22 cellular contexts compared by ENCODE assay signal in genomic region chr21:36423772-36424433, GRCh38. TPM values are rescaled to one million over a fixed set of nuclear protein-coding genes. Genes with fewer than 3 reads are reported as not detected.
DNase-seq lines count a peak whose midpoint lies in the region; ATAC-seq, FAIRE-seq and TF ChIP-seq lines count a peak whose summit lies in the region.
"Had no signal": no experiment of that assay in that cellular context is flagged by ENCODE, and none has a peak within 500 bp of the region (broad histone marks: within the 10 kb centered on the region; RNA-seq: fewer than 3 reads in every experiment).

No MANE protein-coding gene starts in this region.

- H3K36me3 Mint-ChIP-seq in activated CD4-positive, alpha-beta T cell treated with anti-CD3 and anti-CD28 coated beads, Interleukin-2, amount 10 ng/mL, durations not matched to agents 7 days and 5 days (ENCODE audit: low read depth) = peaks cover 7% of the 10 kb centered on the region
- H3K36me3 Mint-ChIP-seq in activated T-helper 17 cell treated with anti-CD3 and anti-CD28 coated beads, Interleukin-2, amount 50 U/mL, for 72 hours (ENCODE audit: low read depth) = no peaks in the 10 kb centered on the region
- H3K36me3 Mint-ChIP-seq: IgD-negative memory B cell had no signal

- TF ChIP-seq POLR2A in GM12891 (IDR thresholded peaks at IDR 0.05; ENCODE audit: low read depth, low read length) = no peak

- peak overlapping the region; percentile 37 for H2AK5ac ChIP-seq in mesenchymal stem cell (ENCODE audit: low read length, severe bottlenecking)

- H2BK120ac ChIP-seq in mesenchymal stem cell (ENCODE audit: low read depth, low read length) = no peak overlapping the region

- no peak overlapping the region for H3K4me3 ChIP-seq in mesenchymal stem cell (ENCODE audit: insufficient read depth in 1 of 2, low read depth in 1 of 2, low read length in 2 of 2)

- no peak overlapping the region for H3K23ac ChIP-seq in mesenchymal stem cell (ENCODE audit: low read length in 2 of 2)

- CTCF ChIA-PET in activated CD4-positive, alpha-beta T cell treated with anti-CD3 and anti-CD28 coated beads, Interleukin-2, amount 10 ng/mL, durations not matched to agents 7 days and 5 days (lab: Charles Lee) = interaction anchor here (1.1 to 1.4 kb wide), 2 partner anchors 16 to 207 kb away, joined by 3 read pairs; no protein-coding TSS in a partner anchor
- CTCF ChIA-PET in GM10248 (lab: Yijun Ruan, JAX) = interaction anchor here (0.8 to 2.6 kb wide), 10 partner anchors 8 to 500 kb away, joined by 3 to 11 read pairs (median 4); no protein-coding TSS in a partner anchor

- H3K4me2 ChIP-seq in mesenchymal stem cell (ENCODE audit: low read length, poor library complexity, severe bottlenecking) = no peak overlapping the region

- H3K4me3 Mint-ChIP-seq in activated CD4-positive, alpha-beta T cell treated with anti-CD3 and anti-CD28 coated beads, Interleukin-2, amount 10 ng/mL, durations not matched to agents 7 days and 5 days = no peak overlapping the region
- H3K4me3 Mint-ChIP-seq in activated T-helper 17 cell treated with anti-CD3 and anti-CD28 coated beads, Interleukin-2, amount 50 U/mL, for 72 hours = no peak overlapping the region
- H3K4me3 Mint-ChIP-seq: IgD-negative memory B cell had no signal

- H3K27me3 ChIP-seq in mesenchymal stem cell (ENCODE audit: control insufficient read depth in 1 of 2, insufficient read depth in 1 of 2, low read length in 2 of 2) = no peaks in the 10 kb centered on the region

- no peak overlapping the region for H4K91ac ChIP-seq in mesenchymal stem cell (ENCODE audit: low read length)

- H3K79me1 ChIP-seq in mesenchymal stem cell (replicated peaks; ENCODE audit: low read length, poor library complexity, severe bottlenecking) = no peaks in the 10 kb centered on the region

- no peak overlapping the region for H3K14ac ChIP-seq in mesenchymal stem cell (ENCODE audit: low read length in 2 of 2)

- FAIRE-seq in GM12891 (lab: Jason Lieb, UNC) = no peak

- POLR2A ChIA-PET in activated CD4-positive, alpha-beta T cell treated with anti-CD3 and anti-CD28 coated beads, Interleukin-2, amount 10 ng/mL, durations not matched to agents 7 days and 5 days (lab: Charles Lee) = no interaction called here
- POLR2A ChIA-PET in GM10248 (lab: Yijun Ruan, JAX) = no interaction called here

- no peaks in the 10 kb centered on the region for H3K9me3 Mint-ChIP-seq in activated CD4-positive, alpha-beta T cell treated with anti-CD3 and anti-CD28 coated beads, Interleukin-2, amount 10 ng/mL, durations not matched to agents 7 days and 5 days
- H3K9me3 Mint-ChIP-seq in activated T-helper 17 cell treated with anti-CD3 and anti-CD28 coated beads, Interleukin-2, amount 50 U/mL, for 72 hours = no peaks in the 10 kb centered on the region
- H3K9me3 Mint-ChIP-seq: IgD-negative memory B cell had no signal

- H4K8ac ChIP-seq in mesenchymal stem cell (ENCODE audit: low read length) = no peak overlapping the region

- in situ Hi-C loops in KBM-7 (cut with MboI; ENCODE audit: low pct_unique_long_range_greater_than_20kb, low sequenced_read_pairs) = no loop called here

- H2BK5ac ChIP-seq in mesenchymal stem cell (ENCODE audit: low read depth, low read length, poor library complexity, severe bottlenecking) = no peak overlapping the region

- H3K4me1 Mint-ChIP-seq in activated CD4-positive, alpha-beta T cell treated with anti-CD3 and anti-CD28 coated beads, Interleukin-2, amount 10 ng/mL, durations not matched to agents 7 days and 5 days = peaks cover 21% of the 10 kb centered on the region
- peaks cover 5% of the 10 kb centered on the region for H3K4me1 Mint-ChIP-seq in activated T-helper 17 cell treated with anti-CD3 and anti-CD28 coated beads, Interleukin-2, amount 50 U/mL, for 72 hours
- H3K4me1 Mint-ChIP-seq: IgD-negative memory B cell had no signal

- H3K27me3 Mint-ChIP-seq in activated CD4-positive, alpha-beta T cell treated with anti-CD3 and anti-CD28 coated beads, Interleukin-2, amount 10 ng/mL, durations not matched to agents 7 days and 5 days = no peaks in the 10 kb centered on the region
- no peaks in the 10 kb centered on the region for H3K27me3 Mint-ChIP-seq in activated T-helper 17 cell treated with anti-CD3 and anti-CD28 coated beads, Interleukin-2, amount 50 U/mL, for 72 hours
- H3K27me3 Mint-ChIP-seq: IgD-negative memory B cell had no signal

- H2BK15ac ChIP-seq in mesenchymal stem cell (ENCODE audit: low read depth, poor library complexity, severe bottlenecking) = no peak overlapping the region

- H3K4ac ChIP-seq in mesenchymal stem cell (ENCODE audit: low read depth in 1 of 2, low read length in 2 of 2) = no peak overlapping the region

- DNase-seq in activated CD4-positive, alpha-beta T cell treated with anti-CD3 and anti-CD28 coated beads, Interleukin-2, amount 10 ng/mL, durations not matched to agents 7 days and 5 days = no peak
- no peak for DNase-seq in activated CD4-positive, alpha-beta T cell treated with anti-CD3 and anti-CD28 coated beads, Interleukin-2, amount 50 U/mL, for 4 hours
- DNase-seq in KBM-7 (peak; percentile 47), mesenchymal stem cell (no peak), GM10248 (ENCODE audit: extremely low spot score) (no peak), GM12891 (ENCODE audit: insufficient read length, low spot score) (no peak), NCI-H1417 treated with DMSO at 0.1 percent for 48 hours (lab: John Stamatoyannopoulos, UW) (no peak)
- DNase-seq: C1 segment of cervical spinal cord, COR-L47, DMS153, EL, NCI-H1048, NCI-H1694 treated with DMSO at 0.1 percent for 48 hours, NCI-H446 treated with DMSO at 0.1 percent for 48 hours, NCI-H774, Right ventricle myocardium superior had no signal

- peaks cover 16% of the 10 kb centered on the region for H3K4me1 ChIP-seq in mesenchymal stem cell (ENCODE audit: control insufficient read depth, insufficient read depth, low read depth, low read length)

- no peaks in the 10 kb centered on the region for H3K9me3 ChIP-seq in mesenchymal stem cell (ENCODE audit: control insufficient read depth, low read length)

- ATAC-seq in activated T-helper 17 cell treated with anti-CD3 and anti-CD28 coated beads, Interleukin-2, amount 50 U/mL, for 72 hours (replicated peaks) = no peak
- ATAC-seq: HCT116, Panc1 had no signal

- 97% methylated on average over 12 of the region's 12 CpGs for WGBS in mesenchymal stem cell

- H3K18ac ChIP-seq in mesenchymal stem cell (ENCODE audit: low read depth in 1 of 2, low read length in 2 of 2) = no peak overlapping the region

- H3K27ac Mint-ChIP-seq in activated CD4-positive, alpha-beta T cell treated with anti-CD3 and anti-CD28 coated beads, Interleukin-2, amount 10 ng/mL, durations not matched to agents 7 days and 5 days = peak overlapping the region; percentile 77
- peak overlapping the region; percentile 46 for H3K27ac Mint-ChIP-seq in activated T-helper 17 cell treated with anti-CD3 and anti-CD28 coated beads, Interleukin-2, amount 50 U/mL, for 72 hours
- H3K27ac Mint-ChIP-seq: IgD-negative memory B cell had no signal

- H2BK12ac ChIP-seq in mesenchymal stem cell (ENCODE audit: low read length in 2 of 2) = no peak overlapping the region

- H3K36me3 ChIP-seq in mesenchymal stem cell (ENCODE audit: control insufficient read depth in 1 of 2, insufficient read depth in 2 of 2, low read depth in 1 of 2, low read length in 2 of 2) = no peaks in the 10 kb centered on the region

- no peak for TF ChIP-seq CTCF in GM10248 (IDR thresholded peaks at IDR 0.05; ENCODE audit: control extremely low read depth, extremely low read depth, low read depth, missing control alignments)

- no peak overlapping the region for H2AFZ ChIP-seq in mesenchymal stem cell (ENCODE audit: low read depth, low read length)

- H3K27ac ChIP-seq in mesenchymal stem cell (ENCODE audit: low read length, poor library complexity, severe bottlenecking) = no peak overlapping the region

- no peak overlapping the region for H3K9ac ChIP-seq in mesenchymal stem cell (ENCODE audit: low read length)

TF ChIP-seq in GM12891, 5 proteins besides CTCF, POLR2A, EP300 and RAD21:
- TF ChIP-seq PAX5 (IDR thresholded peaks at IDR 0.05; ENCODE audit: insufficient read depth, low read length, severe bottlenecking) = no peak
- no peak for TF ChIP-seq POLR2AphosphoS5 (IDR thresholded peaks at IDR 0.05; ENCODE audit: low read depth, low read length)
- no peak for TF ChIP-seq TAF1 (IDR thresholded peaks at IDR 0.05; ENCODE audit: low read depth, low read length)
- no peak for TF ChIP-seq SPI1 (IDR thresholded peaks at IDR 0.05; ENCODE audit: low read depth, low read length)
- TF ChIP-seq POU2F2 (IDR thresholded peaks at IDR 0.05; ENCODE audit: low read depth, low read length) = no peak
TF ChIP-seq in GM12891: peak in this region for 0.

RNA-seq across cellular contexts. Expression of gene CHAF1B, which starts 38.7 kb away (rescaled TPM):
- total RNA-seq in activated CD4-positive, alpha-beta T cell treated with anti-CD3 and anti-CD28 coated beads, Interleukin-2, amount 10 ng/mL, durations not matched to agents 7 days and 5 days = 10 to 100 TPM; 25.3 to 25.6 TPM
- 10 to 100 TPM; 23.3 to 30.3 TPM for total RNA-seq in activated T-helper 17 cell treated with anti-CD3 and anti-CD28 coated beads, Interleukin-2, amount 50 U/mL, for 72 hours
- 2.4 TPM for polyA plus RNA-seq in mesenchymal stem cell (2013, experiment 1 of 2)
- polyA plus RNA-seq in mesenchymal stem cell (2013, experiment 2 of 2) = 2.4 TPM
- polyA plus RNA-seq in GM12891 (2012; ENCODE audit: low read depth, missing spikeins) = 8.6 TPM

RNA-seq across cellular contexts. Expression of gene CLDN14, which starts 56.0 kb away (rescaled TPM):
- total RNA-seq in activated CD4-positive, alpha-beta T cell treated with anti-CD3 and anti-CD28 coated beads, Interleukin-2, amount 10 ng/mL, durations not matched to agents 7 days and 5 days = not detected
- total RNA-seq in activated T-helper 17 cell treated with anti-CD3 and anti-CD28 coated beads, Interleukin-2, amount 50 U/mL, for 72 hours = under 1 TPM in 1 of 2 donors, not detected in 1; 0.69 TPM
- polyA plus RNA-seq in mesenchymal stem cell (2013, experiment 1 of 2) = not detected
- not detected for polyA plus RNA-seq in mesenchymal stem cell (2013, experiment 2 of 2)
- polyA plus RNA-seq in GM12891 (2012; ENCODE audit: low read depth, missing spikeins) = 13.8 TPM
- total RNA-seq: A172, HT-29, Right ventricle myocardium superior had no signal
- polyA plus RNA-seq: IgD-negative memory B cell had no signal
